Comparison of ENCODE assay signal across 16 cellular contexts in the genomic region with DNA sequence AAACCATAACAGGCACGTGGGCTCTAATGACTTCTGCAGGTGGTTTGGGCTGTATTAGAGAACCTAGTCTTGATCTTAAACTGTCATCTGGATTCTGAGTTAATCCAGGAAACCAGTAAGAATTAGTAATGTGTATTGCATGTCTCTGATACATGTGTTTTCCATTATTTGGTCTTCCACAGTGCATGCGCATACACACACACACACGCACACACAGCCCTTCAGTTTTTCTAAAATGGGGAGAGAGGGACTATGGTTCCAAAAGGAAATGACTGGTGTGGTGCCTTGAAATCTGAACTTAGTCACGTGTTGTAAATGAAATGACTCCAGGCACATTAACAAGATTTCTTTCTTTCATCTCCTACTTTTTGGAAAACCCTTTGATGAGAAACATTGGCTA.
DNase-seq lines count a peak whose midpoint lies in the region; ATAC-seq and TF ChIP-seq lines count a peak whose summit lies in the region.
"Had no signal": no experiment of that assay in that cellular context is flagged by ENCODE, and none has a peak within 500 bp of the region (broad histone marks: within the 10 kb centered on the region; RNA-seq: fewer than 3 reads in every experiment).

No MANE protein-coding gene starts in this region.

- H3K27ac ChIP-seq in heart left ventricle (no peak overlapping the region), uterus (no peak overlapping the region)
- H3K27ac ChIP-seq: testis had no signal

- intact Hi-C loops in heart left ventricle (cut with DNase I) (loop anchor here in 2 of 10 donors (5.0 to 10.0 kb wide), 2 partner anchors 34 to 71 kb away; no protein-coding TSS in a partner anchor), left cardiac atrium (cut with DNase I) (no loop called here), uterus (cut with DNase I; ENCODE audit: low total_unique reads) (no loop called here)

- WGBS in heart left ventricle, 4 donors: 46 to 64% (median 57%) methylated on average over 4 of the region's 4 CpGs

- no peak for TF ChIP-seq CTCF in heart left ventricle (IDR thresholded peaks at IDR 0.05)
- no peak for TF ChIP-seq CTCF in fibroblast of mammary gland (conservative IDR thresholded peaks at IDR 0.05; ENCODE audit: control insufficient read depth, insufficient read depth, low read depth, low read length)
- no peak for TF ChIP-seq CTCF in uterus (IDR thresholded peaks at IDR 0.05)

- TF ChIP-seq POLR2A in heart left ventricle (IDR thresholded peaks at IDR 0.05) (no peak), uterus (IDR thresholded peaks at IDR 0.05) (no peak)

- peaks cover 0 to 43% (median under 1%) of the 10 kb centered on the region in 12 donors for H3K4me1 ChIP-seq in heart left ventricle
- no peaks in the 10 kb centered on the region for H3K4me1 ChIP-seq in uterus
- H3K4me1 ChIP-seq: testis had no signal

- H3K9me3 ChIP-seq in heart left ventricle (no peaks in the 10 kb centered on the region), uterus (no peaks in the 10 kb centered on the region)
- H3K9me3 ChIP-seq: testis had no signal

- DNase-seq in heart left ventricle (peak in 1 of 5 donors; percentile 31), left cardiac atrium (no peak), RPMI7951 (ENCODE audit: low read depth) (peak; percentile 92), fibroblast of mammary gland (ENCODE audit: low read depth) (peak; percentile 98), uterus (peak; percentile 30 to 45)
- DNase-seq in stimulated activated CD4-positive, alpha-beta T cell treated with anti-CD3 and anti-CD28 coated beads, Interleukin-2, amount 100 ng/mL, for 24 hours: no peak
- DNase-seq: activated CD4-positive, alpha-beta T cell treated with anti-CD3 and anti-CD28 coated beads for 4 hours; activated naive CD8-positive, alpha-beta T cell treated with anti-CD3 and anti-CD28 coated beads for 36 hours; activated T-cell treated with anti-CD3 and anti-CD28 coated beads, Interleukin-2, amount 50 U/mL, for 1 hour; GOT3; hypothalamus; NCI-H1105; NK-92 treated with Interleukin-12 subunit alpha and Interleukin-12 subunit beta, amount 100 ng/mL, for 24 hours; testis had no signal

- H3K4me3 ChIP-seq in heart left ventricle (no peak overlapping the region), fibroblast of mammary gland (ENCODE audit: control insufficient read depth, low read depth, low read length) (no peak overlapping the region), uterus (no peak overlapping the region)
- H3K4me3 ChIP-seq: testis had no signal

- peak in 3 of 4 donors; percentile 18 to 72 (median 61) for ATAC-seq in heart left ventricle
- ATAC-seq in left cardiac atrium: no peak
- ATAC-seq in esophagus mucosa: no peak
- no peak for ATAC-seq in GM18907 (IDR thresholded peaks at IDR 0.05; ENCODE audit: unreplicated experiment)

- H3K27me3 ChIP-seq in heart left ventricle: no peaks in the 10 kb centered on the region
- no peaks in the 10 kb centered on the region for H3K27me3 ChIP-seq in uterus
- H3K27me3 ChIP-seq: testis had no signal

- H3K36me3 ChIP-seq in heart left ventricle (peaks cover 0 to 27% (median 11%) of the 10 kb centered on the region in 9 donors), uterus (no peaks in the 10 kb centered on the region)

Comparison
In these comparisons a context has a peak if more than half of its experiments do, and no peak if none do; other contexts are left out.
1. ATAC-seq: peak in heart left ventricle (3 of 4); none in left cardiac atrium (0 of 2), esophagus mucosa (single experiment) and GM18907 (single experiment).
2. DNase-seq: peak in RPMI7951 (single experiment), fibroblast of mammary gland (single experiment) and uterus (2 of 2); none in left cardiac atrium (single experiment) and stimulated activated CD4-positive, alpha-beta T cell treated with anti-CD3 and anti-CD28 coated beads, Interleukin-2, amount 100 ng/mL, for 24 hours (0 of 2).